In the genomic region with DNA sequence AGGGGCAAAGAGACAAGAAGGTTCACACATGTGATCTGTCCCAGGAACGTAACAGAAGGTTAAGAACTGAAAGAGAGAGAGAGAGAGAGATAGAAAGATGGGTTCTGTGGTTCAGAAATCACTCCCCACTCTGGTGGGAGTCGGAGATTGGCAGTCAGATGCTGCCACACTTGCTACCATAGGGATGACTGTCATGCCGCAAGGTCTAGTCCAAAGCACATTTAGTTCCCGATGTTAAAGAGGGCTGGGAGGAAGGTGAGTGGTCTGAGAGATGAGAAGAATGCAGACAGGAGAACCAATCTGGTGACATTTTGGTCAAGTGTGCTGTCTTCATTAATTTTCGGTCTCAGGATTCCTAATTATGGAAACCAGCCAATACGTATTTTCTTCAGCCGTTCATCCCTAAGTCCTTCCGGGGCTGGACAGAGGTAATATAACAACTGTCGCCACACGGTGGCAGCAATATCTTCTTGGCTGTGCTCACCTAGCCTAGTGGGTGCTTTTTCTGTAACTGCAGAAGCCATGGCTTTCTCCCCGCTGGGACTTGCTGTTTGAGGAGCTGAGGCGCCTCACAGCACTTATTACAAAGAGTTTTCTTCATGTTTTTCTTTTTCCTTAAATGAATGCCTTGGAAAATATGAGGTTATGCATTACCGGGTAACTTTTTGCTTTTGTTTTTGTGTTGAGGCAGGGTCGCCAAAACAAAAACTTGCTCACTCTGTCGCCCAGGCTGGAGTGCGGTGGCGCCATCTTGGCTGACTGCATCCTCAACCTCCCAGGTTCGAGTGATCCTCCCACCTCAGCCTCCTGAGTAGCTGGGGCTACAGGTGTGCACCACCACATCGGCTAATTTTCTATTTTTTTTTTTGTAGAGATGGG, we compare ENCODE assay signal across 8 cellular contexts. TPM values are rescaled to one million over a fixed set of nuclear protein-coding genes. Genes with fewer than 3 reads are reported as not detected.
DNase-seq lines count a peak whose midpoint lies in the region; ATAC-seq, FAIRE-seq and TF ChIP-seq lines count a peak whose summit lies in the region.

No MANE protein-coding gene starts in this region.

- TF ChIP-seq CTCF in esophagus squamous epithelium (IDR thresholded peaks at IDR 0.05) (peak; percentile 42 to 82 (median 70)), neural crest cell (conservative IDR thresholded peaks at IDR 0.05) (peak; percentile 77)

- TF ChIP-seq POLR2A in esophagus squamous epithelium (IDR thresholded peaks at IDR 0.05) = no peak

- peak; percentile 93 for ATAC-seq in GM21526 (IDR thresholded peaks at IDR 0.05; ENCODE audit: low FRiP score, unreplicated experiment)

- H3K27ac Mint-ChIP-seq in neural crest cell (ENCODE audit: unreplicated experiment) = no peak overlapping the region

- H3K27me3 ChIP-seq in esophagus squamous epithelium = peaks cover 0 to 7% (median 0%) of the 10 kb centered on the region in 4 donors

- H3K36me3 ChIP-seq in esophagus squamous epithelium = no peaks in the 10 kb centered on the region

- no peaks in the 10 kb centered on the region for H3K9me3 ChIP-seq in esophagus squamous epithelium

- peaks cover 0 to 12% (median 5%) of the 10 kb centered on the region in 3 donors for H3K4me1 ChIP-seq in esophagus squamous epithelium

- H3K27me3 Mint-ChIP-seq in neural crest cell (ENCODE audit: low read depth) = no peaks in the 10 kb centered on the region

- H3K4me3 Mint-ChIP-seq in neural crest cell = no peak overlapping the region

- DNase-seq in DMS 273 treated with DMSO at 0.1 percent for 48 hours (lab: John Stamatoyannopoulos, UW) = peak; percentile 63
- DNase-seq in HTR-8/SVneo (ENCODE audit: insufficient read length, low spot score) = peak; percentile 75
- peak; percentile 85 for DNase-seq in OCI-M1 (lab: John Stamatoyannopoulos, UW)
- peak; percentile 76 for DNase-seq in activated CD8-positive, alpha-beta memory T cell treated with anti-CD3 and anti-CD28 coated beads, Interleukin-2, amount 50 U/mL, for 48 hours
- no peak for DNase-seq in esophagus squamous epithelium (lab: John Stamatoyannopoulos, UW)
- peak; percentile 63 for DNase-seq in neural crest cell (ENCODE audit: low read depth, low spot score)
- peak; percentile 62 for DNase-seq in stromal cell of bone marrow (ENCODE audit: low read depth)

- H3K27ac ChIP-seq in esophagus squamous epithelium = no peak overlapping the region

- peak; percentile 80 for FAIRE-seq in HTR-8/SVneo (lab: Jason Lieb, UNC)

- no peak overlapping the region for H3K4me3 ChIP-seq in esophagus squamous epithelium

- no peaks in the 10 kb centered on the region for H3K9me3 Mint-ChIP-seq in neural crest cell

- intact Hi-C loops in esophagus squamous epithelium (cut with DNase I) = no loop called here

- H3K4me1 Mint-ChIP-seq in neural crest cell = peaks cover 6% of the 10 kb centered on the region

- 46 to 52% methylated on average over 19 of the region's 19 CpGs for WGBS in esophagus squamous epithelium, 2 donors

- no peaks in the 10 kb centered on the region for H3K36me3 Mint-ChIP-seq in neural crest cell (ENCODE audit: low read depth)

RNA-seq across cellular contexts. Expression of a gene that starts 46.0 kb away (rescaled TPM):
- total RNA-seq in esophagus squamous epithelium (not detected), neural crest cell (not detected in 2 replicates)
